12 cellular contexts compared by ENCODE assay signal in the genomic region with DNA sequence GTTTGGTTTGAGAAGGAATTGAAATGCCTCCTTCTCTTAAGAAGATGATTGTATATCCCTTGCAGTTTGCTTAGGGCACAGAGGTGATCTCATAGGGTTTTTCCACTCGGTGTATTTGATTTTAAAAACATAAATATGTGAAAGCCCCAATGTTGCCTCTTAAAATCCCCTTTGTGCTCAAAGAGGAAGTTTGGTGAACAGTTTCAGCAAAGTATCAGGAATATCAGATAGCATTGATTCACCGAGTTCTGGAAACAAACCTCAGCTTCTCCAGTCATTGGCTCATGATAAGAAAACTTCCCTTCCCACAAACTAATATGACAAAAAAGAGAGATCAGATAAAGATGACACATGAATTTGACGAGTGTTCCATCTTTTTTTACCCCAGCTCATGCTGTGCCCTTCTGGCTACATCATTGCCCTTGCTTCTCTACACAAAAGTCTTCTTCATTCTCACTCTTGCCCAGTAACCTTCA. TPM values are rescaled to one million over a fixed set of nuclear protein-coding genes. Genes with fewer than 3 reads are reported as not detected.
A peak's percentile ranks its signal among the peaks of the same experiment; 100 is the strongest.
DNase-seq lines count a peak whose midpoint lies in the region; ATAC-seq and TF ChIP-seq lines count a peak whose summit lies in the region.
"Had no signal": no experiment of that assay in that cellular context is flagged by ENCODE, and none has a peak within 500 bp of the region (broad histone marks: within the 10 kb centered on the region; RNA-seq: fewer than 3 reads in every experiment).

No MANE protein-coding gene starts in this region.

- peak overlapping the region; percentile 92 for H3K27ac Mint-ChIP-seq in Calu3 (ENCODE audit: unreplicated experiment)
- H3K27ac Mint-ChIP-seq in activated CD4-positive, alpha-beta memory T cell treated with anti-CD3 and anti-CD28 coated beads for 36 hours: peak overlapping the region; percentile 77
- H3K27ac Mint-ChIP-seq: activated naive CD8-positive, alpha-beta T cell treated with anti-CD3 and anti-CD28 coated beads, Interleukin-2, amount 10 ng/mL, durations not matched to agents 7 days and 5 days had no signal

- intact Hi-C loops in Calu3 (cut with micrococcal nuclease; ENCODE audit: unreplicated experiment): loop anchor here (5.0 kb wide), 2 partner anchors 87 to 177 kb away; no protein-coding TSS in a partner anchor
- intact Hi-C loops in activated CD4-positive, alpha-beta memory T cell treated with anti-CD3 and anti-CD28 coated beads for 36 hours (cut with micrococcal nuclease): loop anchor here (1.0 kb wide), 1 partner anchor 28 kb away; no protein-coding TSS in a partner anchor

- in situ Hi-C loops in G401 (cut with HindIII; ENCODE audit: low sequenced_read_pairs): no loop called here

- TF ChIP-seq CTCF in Calu3 (IDR thresholded peaks at IDR 0.05; ENCODE audit: unreplicated experiment): no peak

- CTCF ChIA-PET in Calu3 (lab: Charles Lee): no interaction called here
- CTCF ChIA-PET in activated CD4-positive, alpha-beta memory T cell treated with anti-CD3 and anti-CD28 coated beads for 36 hours (lab: Charles Lee): interaction anchor here (0.6 to 4.1 kb wide), 4 partner anchors 12 to 222 kb away, joined by 3 to 30 read pairs (median 4); no protein-coding TSS in a partner anchor

- H3K36me3 Mint-ChIP-seq in Calu3 (ENCODE audit: insufficient read depth, unreplicated experiment): peaks cover 10% of the 10 kb centered on the region
- peaks cover 9% of the 10 kb centered on the region for H3K36me3 Mint-ChIP-seq in activated CD4-positive, alpha-beta memory T cell treated with anti-CD3 and anti-CD28 coated beads for 36 hours
- H3K36me3 Mint-ChIP-seq: CD4-positive, CD25-positive, alpha-beta regulatory T cell had no signal

- peaks cover 4% of the 10 kb centered on the region for H3K9me3 Mint-ChIP-seq in Calu3 (ENCODE audit: low read depth, unreplicated experiment)
- peaks cover 18% of the 10 kb centered on the region for H3K9me3 Mint-ChIP-seq in activated CD4-positive, alpha-beta memory T cell treated with anti-CD3 and anti-CD28 coated beads for 36 hours

- H3K4me1 Mint-ChIP-seq in Calu3 (ENCODE audit: low read depth, unreplicated experiment): peaks cover 41% of the 10 kb centered on the region
- peaks cover 44% of the 10 kb centered on the region for H3K4me1 Mint-ChIP-seq in activated CD4-positive, alpha-beta memory T cell treated with anti-CD3 and anti-CD28 coated beads for 36 hours (ENCODE audit: low read depth)
- H3K4me1 Mint-ChIP-seq: CD4-positive, CD25-positive, alpha-beta regulatory T cell had no signal

- POLR2A ChIA-PET in activated CD4-positive, alpha-beta memory T cell treated with anti-CD3 and anti-CD28 coated beads for 36 hours (lab: Charles Lee): interaction anchor here (0.6 to 2.1 kb wide), 4 partner anchors 20 to 174 kb away, joined by 3 to 9 read pairs (median 3); no protein-coding TSS in a partner anchor

- ATAC-seq in GM19023 (IDR thresholded peaks at IDR 0.05; ENCODE audit: unreplicated experiment) (peak; percentile 54), HG02798 (IDR thresholded peaks at IDR 0.05; ENCODE audit: poor library complexity, unreplicated experiment) (peak; percentile 62)

- H3K4me3 Mint-ChIP-seq in Calu3 (ENCODE audit: low read depth, unreplicated experiment): no peak overlapping the region
- no peak overlapping the region for H3K4me3 Mint-ChIP-seq in activated CD4-positive, alpha-beta memory T cell treated with anti-CD3 and anti-CD28 coated beads for 36 hours
- H3K4me3 Mint-ChIP-seq: activated naive CD8-positive, alpha-beta T cell treated with anti-CD3 and anti-CD28 coated beads, Interleukin-2, amount 10 ng/mL, durations not matched to agents 7 days and 5 days; CD4-positive, CD25-positive, alpha-beta regulatory T cell had no signal

- no TSS peak for BruUV-seq in Calu3 (replicated peaks; lab: Mats Ljungman, UMichigan)

- H3K27me3 Mint-ChIP-seq in Calu3 (ENCODE audit: unreplicated experiment): no peaks in the 10 kb centered on the region
- peaks cover 5% of the 10 kb centered on the region for H3K27me3 Mint-ChIP-seq in activated CD4-positive, alpha-beta memory T cell treated with anti-CD3 and anti-CD28 coated beads for 36 hours

- DNase-seq in Calu3 (no peak), ureter (ENCODE audit: low spot score) (no peak), AML-193 (lab: John Stamatoyannopoulos, UW) (no peak), G401 (ENCODE audit: low spot score) (no peak), germinal center (ENCODE audit: low spot score) (no peak)
- DNase-seq in activated CD4-positive, alpha-beta memory T cell treated with anti-CD3 and anti-CD28 coated beads for 36 hours: no peak
- DNase-seq: activated naive CD8-positive, alpha-beta T cell treated with anti-CD3 and anti-CD28 coated beads, Interleukin-2, amount 10 ng/mL, durations not matched to agents 7 days and 5 days; CD4-positive, CD25-positive, alpha-beta regulatory T cell; NCI-H510A; nucleus accumbens had no signal

RNA-seq across cellular contexts. Expression of a gene that starts 20.1 kb away (rescaled TPM):
- 28.4 and 32.8 TPM in 2 replicates for total RNA-seq in Calu3 (2022)
- total RNA-seq in activated CD4-positive, alpha-beta memory T cell treated with anti-CD3 and anti-CD28 coated beads for 36 hours: 10 to 100 TPM; 44.1 to 48.3 TPM
- total RNA-seq in ureter: 27.9 TPM
- total RNA-seq in G401 (2014; rRNA removed; shearing (Covaris generic)): 11.1 and 13.5 TPM in 2 replicates
